In genomic region chr10:97407211-97407951, GRCh38 we compare ENCODE assay signal across 1 cellular context.
TF ChIP-seq lines count a peak whose summit lies in the region.

No MANE protein-coding gene starts in this region.

TF ChIP-seq in HepG2, 621 proteins besides CTCF, POLR2A, EP300 and RAD21 (continued from another document and continues in another):
- TF ChIP-seq REST (IDR thresholded peaks at IDR 0.05; ENCODE audit: borderline replicate concordance in 1 of 2, low read depth in 1 of 2, low read length in 2 of 2) (no peak), ZNF562 (CRISPR knock-in tag; IDR thresholded peaks at IDR 0.05; ENCODE audit: borderline replicate concordance) (no peak), MEF2D (CRISPR knock-in tag; IDR thresholded peaks at IDR 0.05) (no peak), PRDM4 (CRISPR knock-in tag; IDR thresholded peaks at IDR 0.05; ENCODE audit: borderline replicate concordance) (no peak), TBX2 (CRISPR knock-in tag; IDR thresholded peaks at IDR 0.05; ENCODE audit: borderline replicate concordance) (no peak), HOXD1 (CRISPR knock-in tag; IDR thresholded peaks at IDR 0.05) (no peak), ZNF232 (CRISPR knock-in tag; IDR thresholded peaks at IDR 0.05; ENCODE audit: borderline replicate concordance) (no peak), ZMYM4 (CRISPR knock-in tag; IDR thresholded peaks at IDR 0.05) (no peak), MED13 (CRISPR knock-in tag; IDR thresholded peaks at IDR 0.05) (no peak), PRMT3 (CRISPR knock-in tag; IDR thresholded peaks at IDR 0.05; ENCODE audit: borderline replicate concordance, low read depth) (no peak), RFX1 (IDR thresholded peaks at IDR 0.05) (no peak), NFKBIZ (CRISPR knock-in tag; IDR thresholded peaks at IDR 0.05) (no peak), ZNF530 (CRISPR knock-in tag; IDR thresholded peaks at IDR 0.05; ENCODE audit: low read depth) (no peak), E2F2 (CRISPR knock-in tag; IDR thresholded peaks at IDR 0.05; ENCODE audit: borderline replicate concordance) (no peak), ZNF777 (CRISPR knock-in tag; IDR thresholded peaks at IDR 0.05) (no peak; the same call in 1 of the 2 replicates), PHB2 (IDR thresholded peaks at IDR 0.05; ENCODE audit: partially characterized antibody) (no peak), KIAA2018 (CRISPR knock-in tag; IDR thresholded peaks at IDR 0.05; ENCODE audit: borderline replicate concordance) (no peak), ZNF839 (CRISPR knock-in tag; IDR thresholded peaks at IDR 0.05; ENCODE audit: borderline replicate concordance) (no peak), ZSCAN29 (CRISPR knock-in tag; conservative IDR thresholded peaks at IDR 0.05) (no peak), ZNF770 (CRISPR knock-in tag; IDR thresholded peaks at IDR 0.05) (0 out of 2 replicates have a peak, but pooled peaks have one; percentile 21), FOXO1 (CRISPR knock-in tag; IDR thresholded peaks at IDR 0.05) (no peak), ZBTB34 (CRISPR knock-in tag; IDR thresholded peaks at IDR 0.05) (no peak)
- TF ChIP-seq, protein P1, sequence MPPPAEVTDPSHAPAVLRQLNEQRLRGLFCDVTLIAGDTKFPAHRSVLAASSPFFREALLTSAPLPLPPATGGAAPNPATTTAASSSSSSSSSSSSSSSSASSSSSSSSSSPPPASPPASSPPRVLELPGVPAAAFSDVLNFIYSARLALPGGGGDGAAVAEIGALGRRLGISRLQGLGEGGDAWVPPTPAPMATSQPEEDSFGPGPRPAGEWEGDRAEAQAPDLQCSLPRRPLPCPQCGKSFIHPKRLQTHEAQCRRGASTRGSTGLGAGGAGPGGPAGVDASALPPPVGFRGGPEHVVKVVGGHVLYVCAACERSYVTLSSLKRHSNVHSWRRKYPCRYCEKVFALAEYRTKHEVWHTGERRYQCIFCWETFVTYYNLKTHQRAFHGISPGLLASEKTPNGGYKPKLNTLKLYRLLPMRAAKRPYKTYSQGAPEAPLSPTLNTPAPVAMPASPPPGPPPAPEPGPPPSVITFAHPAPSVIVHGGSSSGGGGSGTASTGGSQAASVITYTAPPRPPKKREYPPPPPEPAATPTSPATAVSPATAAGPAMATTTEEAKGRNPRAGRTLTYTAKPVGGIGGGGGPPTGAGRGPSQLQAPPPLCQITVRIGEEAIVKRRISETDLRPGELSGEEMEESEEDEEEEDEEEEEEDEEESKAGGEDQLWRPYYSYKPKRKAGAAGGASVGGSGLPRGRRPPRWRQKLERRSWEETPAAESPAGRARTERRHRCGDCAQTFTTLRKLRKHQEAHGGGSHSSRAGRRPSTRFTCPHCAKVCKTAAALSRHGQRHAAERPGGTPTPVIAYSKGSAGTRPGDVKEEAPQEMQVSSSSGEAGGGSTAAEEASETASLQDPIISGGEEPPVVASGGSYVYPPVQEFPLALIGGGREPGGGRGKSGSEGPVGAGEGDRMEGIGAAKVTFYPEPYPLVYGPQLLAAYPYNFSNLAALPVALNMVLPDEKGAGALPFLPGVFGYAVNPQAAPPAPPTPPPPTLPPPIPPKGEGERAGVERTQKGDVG (CRISPR knock-in tag; IDR thresholded peaks at IDR 0.05; ENCODE audit: borderline replicate concordance): no peak
- TF ChIP-seq, protein P2, sequence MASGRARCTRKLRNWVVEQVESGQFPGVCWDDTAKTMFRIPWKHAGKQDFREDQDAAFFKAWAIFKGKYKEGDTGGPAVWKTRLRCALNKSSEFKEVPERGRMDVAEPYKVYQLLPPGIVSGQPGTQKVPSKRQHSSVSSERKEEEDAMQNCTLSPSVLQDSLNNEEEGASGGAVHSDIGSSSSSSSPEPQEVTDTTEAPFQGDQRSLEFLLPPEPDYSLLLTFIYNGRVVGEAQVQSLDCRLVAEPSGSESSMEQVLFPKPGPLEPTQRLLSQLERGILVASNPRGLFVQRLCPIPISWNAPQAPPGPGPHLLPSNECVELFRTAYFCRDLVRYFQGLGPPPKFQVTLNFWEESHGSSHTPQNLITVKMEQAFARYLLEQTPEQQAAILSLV (CRISPR knock-in tag; IDR thresholded peaks at IDR 0.05; ENCODE audit: borderline replicate concordance): peak; percentile 60; the same call in 1 of the 2 replicates
- TF ChIP-seq, protein P3, sequence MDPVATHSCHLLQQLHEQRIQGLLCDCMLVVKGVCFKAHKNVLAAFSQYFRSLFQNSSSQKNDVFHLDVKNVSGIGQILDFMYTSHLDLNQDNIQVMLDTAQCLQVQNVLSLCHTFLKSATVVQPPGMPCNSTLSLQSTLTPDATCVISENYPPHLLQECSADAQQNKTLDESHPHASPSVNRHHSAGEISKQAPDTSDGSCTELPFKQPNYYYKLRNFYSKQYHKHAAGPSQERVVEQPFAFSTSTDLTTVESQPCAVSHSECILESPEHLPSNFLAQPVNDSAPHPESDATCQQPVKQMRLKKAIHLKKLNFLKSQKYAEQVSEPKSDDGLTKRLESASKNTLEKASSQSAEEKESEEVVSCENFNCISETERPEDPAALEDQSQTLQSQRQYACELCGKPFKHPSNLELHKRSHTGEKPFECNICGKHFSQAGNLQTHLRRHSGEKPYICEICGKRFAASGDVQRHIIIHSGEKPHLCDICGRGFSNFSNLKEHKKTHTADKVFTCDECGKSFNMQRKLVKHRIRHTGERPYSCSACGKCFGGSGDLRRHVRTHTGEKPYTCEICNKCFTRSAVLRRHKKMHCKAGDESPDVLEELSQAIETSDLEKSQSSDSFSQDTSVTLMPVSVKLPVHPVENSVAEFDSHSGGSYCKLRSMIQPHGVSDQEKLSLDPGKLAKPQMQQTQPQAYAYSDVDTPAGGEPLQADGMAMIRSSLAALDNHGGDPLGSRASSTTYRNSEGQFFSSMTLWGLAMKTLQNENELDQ (CRISPR knock-in tag; IDR thresholded peaks at IDR 0.05; ENCODE audit: borderline replicate concordance): 0 out of 2 replicates have a peak, but pooled peaks have one; percentile 23
